Comparison of ENCODE assay signal across 8 cellular contexts in genomic region chr13:40985596-40986327, GRCh38. TPM values are rescaled to one million over a fixed set of nuclear protein-coding genes. Genes with fewer than 3 reads are reported as not detected.
DNase-seq lines count a peak whose midpoint lies in the region; ATAC-seq, FAIRE-seq and TF ChIP-seq lines count a peak whose summit lies in the region.

No MANE protein-coding gene starts in this region.

- FAIRE-seq in GM19239 (lab: Jason Lieb, UNC) (peak; percentile 96), kidney (lab: Jason Lieb, UNC) (no peak)

- no peaks in the 10 kb centered on the region for H3K27me3 Mint-ChIP-seq in activated CD8-positive, alpha-beta T cell treated with anti-CD3 and anti-CD28 coated beads for 36 hours
- no peaks in the 10 kb centered on the region for H3K27me3 Mint-ChIP-seq in stimulated activated memory B cell treated with anti-CD40 and anti-IgM and Interleukin-4, amounts not matched to agents 10 μg/mL and 1 μg/mL and 100 μg/mL, for 72 hours

- H3K9me3 ChIP-seq in kidney (ENCODE audit: control insufficient read depth in 1 of 2, low read length in 2 of 2): no peaks in the 10 kb centered on the region

- peak overlapping the region; percentile 28 to 88 for H3K27ac ChIP-seq in kidney (ENCODE audit: low read depth in 2 of 2, low read length in 2 of 2)

- H3K9me3 Mint-ChIP-seq in activated CD8-positive, alpha-beta T cell treated with anti-CD3 and anti-CD28 coated beads for 36 hours: no peaks in the 10 kb centered on the region
- H3K9me3 Mint-ChIP-seq in stimulated activated memory B cell treated with anti-CD40 and anti-IgM and Interleukin-4, amounts not matched to agents 10 μg/mL and 1 μg/mL and 100 μg/mL, for 72 hours: no peaks in the 10 kb centered on the region

- peak overlapping the region; percentile 99 for H3K4me3 Mint-ChIP-seq in activated CD8-positive, alpha-beta T cell treated with anti-CD3 and anti-CD28 coated beads for 36 hours
- H3K4me3 Mint-ChIP-seq in stimulated activated memory B cell treated with anti-CD40 and anti-IgM and Interleukin-4, amounts not matched to agents 10 μg/mL and 1 μg/mL and 100 μg/mL, for 72 hours: peak overlapping the region; percentile 76

- no peak for ATAC-seq in activated CD8-positive, alpha-beta T cell treated with anti-CD3 and anti-CD28 coated beads for 36 hours
- ATAC-seq in stimulated activated memory B cell treated with anti-CD40 and anti-IgM and Interleukin-4, amounts not matched to agents 10 μg/mL and 1 μg/mL and 100 μg/mL, for 72 hours: no peak
- ATAC-seq in HG03520 (IDR thresholded peaks at IDR 0.05; ENCODE audit: unreplicated experiment) (no peak), GM18870 (IDR thresholded peaks at IDR 0.05; ENCODE audit: unreplicated experiment) (no peak)

- H3K4me1 ChIP-seq in kidney (ENCODE audit: control insufficient read depth in 1 of 2, insufficient read depth in 1 of 2, low read depth in 1 of 2, low read length in 2 of 2): peaks cover 16 to 38% of the 10 kb centered on the region in 2 donors

- CTCF ChIA-PET in activated CD8-positive, alpha-beta T cell treated with anti-CD3 and anti-CD28 coated beads for 36 hours (lab: Charles Lee): interaction anchor here (0.8 to 1.6 kb wide), 10 partner anchors 9 to 75 kb away, joined by 3 to 10 read pairs (median 3); partner anchors contain the start of gene WBP4

- DNase-seq in GM19239 (ENCODE audit: insufficient read length, low spot score) (no peak), kidney (no peak), inferior parietal cortex (ENCODE audit: extremely low spot score) (no peak), NCI-H128 (lab: John Stamatoyannopoulos, UW; ENCODE audit: unreplicated experiment) (no peak)
- DNase-seq in activated CD8-positive, alpha-beta T cell treated with anti-CD3 and anti-CD28 coated beads for 36 hours: no peak

- peaks cover 19% of the 10 kb centered on the region for H3K36me3 Mint-ChIP-seq in activated CD8-positive, alpha-beta T cell treated with anti-CD3 and anti-CD28 coated beads for 36 hours (ENCODE audit: low read depth)
- H3K36me3 Mint-ChIP-seq in stimulated activated memory B cell treated with anti-CD40 and anti-IgM and Interleukin-4, amounts not matched to agents 10 μg/mL and 1 μg/mL and 100 μg/mL, for 72 hours: peaks cover 21% of the 10 kb centered on the region

- intact Hi-C loops in activated CD8-positive, alpha-beta T cell treated with anti-CD3 and anti-CD28 coated beads for 36 hours (cut with micrococcal nuclease): no loop called here
- intact Hi-C loops in kidney (cut with DNase I): no loop called here

- H3K27ac Mint-ChIP-seq in activated CD8-positive, alpha-beta T cell treated with anti-CD3 and anti-CD28 coated beads for 36 hours: peak overlapping the region; percentile 92
- peak overlapping the region; percentile 80 for H3K27ac Mint-ChIP-seq in stimulated activated memory B cell treated with anti-CD40 and anti-IgM and Interleukin-4, amounts not matched to agents 10 μg/mL and 1 μg/mL and 100 μg/mL, for 72 hours

- peaks cover 50% of the 10 kb centered on the region for H3K4me1 Mint-ChIP-seq in activated CD8-positive, alpha-beta T cell treated with anti-CD3 and anti-CD28 coated beads for 36 hours (ENCODE audit: low read depth)
- peaks cover 58% of the 10 kb centered on the region for H3K4me1 Mint-ChIP-seq in stimulated activated memory B cell treated with anti-CD40 and anti-IgM and Interleukin-4, amounts not matched to agents 10 μg/mL and 1 μg/mL and 100 μg/mL, for 72 hours

- POLR2A ChIA-PET in activated CD8-positive, alpha-beta T cell treated with anti-CD3 and anti-CD28 coated beads for 36 hours (lab: Charles Lee): interaction anchor here (0.7 to 1.7 kb wide), 8 partner anchors 8 to 64 kb away, joined by 3 to 8 read pairs (median 4); partner anchors contain the start of gene ELF1

- H3K4me3 ChIP-seq in kidney (ENCODE audit: low read length in 2 of 2): peak overlapping the region; percentile 35 to 62

- peak overlapping the region; percentile 25 to 63 for H3K9ac ChIP-seq in kidney (ENCODE audit: low read length in 2 of 2)

- no peaks in the 10 kb centered on the region for H3K36me3 ChIP-seq in kidney (ENCODE audit: control insufficient read depth in 1 of 2, insufficient read depth in 2 of 2, low read length in 2 of 2)

- no peak for TF ChIP-seq CTCF in activated CD8-positive, alpha-beta T cell treated with anti-CD3 and anti-CD28 coated beads for 36 hours (IDR thresholded peaks at IDR 0.05)
- no peak for TF ChIP-seq CTCF in kidney (IDR thresholded peaks at IDR 0.05; ENCODE audit: borderline replicate concordance, extremely low read depth, insufficient read depth)

RNA-seq across cellular contexts. Expression of gene ELF1, which starts 33.4 kb away (rescaled TPM):
- 10 to 100 TPM; 85.2 to 88.2 TPM for total RNA-seq in activated CD8-positive, alpha-beta T cell treated with anti-CD3 and anti-CD28 coated beads for 36 hours
- total RNA-seq in kidney: 95.1 TPM
- polyA plus RNA-seq in kidney (ENCODE audit: insufficient read depth, low read depth, low replicate concordance): 12.0 TPM
